ENCODE assay signal across 10 cellular contexts in genomic region chrX:150848914-150849365, GRCh38. TPM values are rescaled to one million over a fixed set of nuclear protein-coding genes. Genes with fewer than 3 reads are reported as not detected.
DNase-seq lines count a peak whose midpoint lies in the region; ATAC-seq, FAIRE-seq and TF ChIP-seq lines count a peak whose summit lies in the region.
"Had no signal": no experiment of that assay in that cellular context is flagged by ENCODE, and none has a peak within 500 bp of the region (broad histone marks: within the 10 kb centered on the region; RNA-seq: fewer than 3 reads in every experiment).

No MANE protein-coding gene starts in this region.

- ATAC-seq in A549 (peak; percentile 94 to 95), HG02884 (IDR thresholded peaks at IDR 0.05; ENCODE audit: unreplicated experiment) (peak; percentile 22)

- H3K9me3 ChIP-seq in A549 (no peaks in the 10 kb centered on the region), colonic mucosa (no peaks in the 10 kb centered on the region)
- H3K9me3 ChIP-seq: BE2C had no signal

- peak; percentile 93 to 97; a peak in 4 of 5 replicates for TF ChIP-seq EP300 in A549 (IDR thresholded peaks at IDR 0.05)

- 7% methylated on average over 5 of the region's 9 CpGs for WGBS in A549 (ENCODE audit: missing lambda C conversion rate)

- no peak; a peak in 3 of 5 replicates for TF ChIP-seq RAD21 in A549 (conservative IDR thresholded peaks at IDR 0.05 in 1 of 2, IDR thresholded peaks at IDR 0.05 in 1 of 2)

- H3K4me2 ChIP-seq in A549: peak overlapping the region; percentile 74

- peak overlapping the region; percentile 96 to 97 for H3K27ac ChIP-seq in A549
- H3K27ac ChIP-seq in colonic mucosa: no peak overlapping the region

- TF ChIP-seq POLR2A in A549 (IDR thresholded peaks at IDR 0.05; ENCODE audit: low read length): no peak

- CTCF ChIA-PET in A549 (lab: Yijun Ruan, JAX): interaction anchor here (1.4 kb wide), 1 partner anchor 77 kb away, joined by 3 read pairs; no protein-coding TSS in a partner anchor

- DNase-seq in A549 (ENCODE audit: low read depth in 1 of 2, low spot score in 1 of 2) (peak; percentile 62 to 97), NCI-H460 (ENCODE audit: extremely low read depth, low read depth) (peak; percentile 49), colonic mucosa (peak; percentile 36), amygdala (lab: John Stamatoyannopoulos, UW) (no peak), ACHN (no peak), foreskin fibroblast (no peak)
- no peak for DNase-seq in stimulated activated naive CD4-positive, alpha-beta T cell treated with Interleukin-2 at 50 U/mL for 16 hours (lab: John Stamatoyannopoulos, UW)
- DNase-seq: activated naive CD4-positive, alpha-beta T cell treated with Interleukin-2 at 50 U/mL for 16 hours; BE2C had no signal

- POLR2A ChIA-PET in A549 (lab: Yijun Ruan, JAX): interaction anchor here (1.2 kb wide), 1 partner anchor 909 kb away, joined by 3 read pairs; no protein-coding TSS in a partner anchor

- H3K4me1 ChIP-seq in A549 (peaks cover 66% of the 10 kb centered on the region), colonic mucosa (no peaks in the 10 kb centered on the region)
- H3K4me1 ChIP-seq: BE2C had no signal

- TF ChIP-seq CTCF in A549 (IDR thresholded peaks at IDR 0.05) (no peak), colonic mucosa (IDR thresholded peaks at IDR 0.05) (no peak), foreskin fibroblast (IDR thresholded peaks at IDR 0.05; ENCODE audit: low read depth, low read length) (no peak)

- H3K4me3 ChIP-seq in A549 (no peak overlapping the region), colonic mucosa (no peak overlapping the region), foreskin fibroblast (ENCODE audit: low read depth in 1 of 2, low read length in 2 of 2) (no peak overlapping the region)

- no peaks in the 10 kb centered on the region for H3K27me3 ChIP-seq in colonic mucosa
- H3K27me3 ChIP-seq: BE2C had no signal

- in situ Hi-C loops in ACHN (cut with HindIII; ENCODE audit: low pct_ligation_motif_present, low pct_unique_long_range_greater_than_20kb, low sequenced_read_pairs): no loop called here

- H3K9ac ChIP-seq in colonic mucosa (ENCODE audit: low read depth in 2 of 2, low read length in 2 of 2): no peak overlapping the region

- intact Hi-C loops in colonic mucosa (cut with DNase I): no loop called here

- no peaks in the 10 kb centered on the region for H3K36me3 ChIP-seq in colonic mucosa
- H3K36me3 ChIP-seq: BE2C had no signal

- peak; percentile 100 for FAIRE-seq in A549 (lab: Jason Lieb, UNC)

TF ChIP-seq in A549, 52 proteins besides CTCF, POLR2A, EP300 and RAD21 (continues in another document):
- TF ChIP-seq TFCP2L1 (CRISPR knock-in tag; IDR thresholded peaks at IDR 0.05): no peak
- TF ChIP-seq SMC3 (IDR thresholded peaks at IDR 0.05): peak; percentile 33; the same call in 2 of the 3 replicates
- TF ChIP-seq HOXB5 (CRISPR knock-in tag; IDR thresholded peaks at IDR 0.05): peak; percentile 68; the same call in 1 of the 2 replicates
- TF ChIP-seq CBX2 (IDR thresholded peaks at IDR 0.05; ENCODE audit: borderline replicate concordance, low read depth): no peak
- TF ChIP-seq KDM5A (IDR thresholded peaks at IDR 0.05): no peak
- peak; percentile 98 for TF ChIP-seq ATOH8 (CRISPR knock-in tag; IDR thresholded peaks at IDR 0.05; ENCODE audit: low read depth)
- TF ChIP-seq CBX8 (IDR thresholded peaks at IDR 0.05): no peak
- TF ChIP-seq CEBPB (IDR thresholded peaks at IDR 0.05): peak; percentile 94 to 96
- no peak for TF ChIP-seq RNF2 (IDR thresholded peaks at IDR 0.05; ENCODE audit: borderline replicate concordance, low read depth)
- TF ChIP-seq ELK1 (IDR thresholded peaks at IDR 0.05; ENCODE audit: low read depth, low read length): no peak
- TF ChIP-seq FOXS1 (CRISPR knock-in tag; IDR thresholded peaks at IDR 0.05): peak; percentile 78; the same call in 1 of the 2 replicates
- TF ChIP-seq RCOR1 (IDR thresholded peaks at IDR 0.05; ENCODE audit: low read depth, low read length): no peak
- no peak for TF ChIP-seq TP53 (CRISPR knock-in tag; IDR thresholded peaks at IDR 0.05)
- TF ChIP-seq HOXB13 (CRISPR knock-in tag; IDR thresholded peaks at IDR 0.05; ENCODE audit: low read depth): peak; percentile 86
- TF ChIP-seq FOSB (CRISPR knock-in tag; IDR thresholded peaks at IDR 0.05): peak; percentile 59; the same call in 1 of the 2 replicates
- TF ChIP-seq PBX3 (IDR thresholded peaks at IDR 0.05): peak; percentile 83
- TF ChIP-seq ZSCAN20 (CRISPR knock-in tag; IDR thresholded peaks at IDR 0.05): no peak
- peak; percentile 62; the same call in 1 of the 2 replicates for TF ChIP-seq NFE2L2 (conservative IDR thresholded peaks at IDR 0.05; ENCODE audit: low read length)
- no peak for TF ChIP-seq POLR2AphosphoS2 (conservative IDR thresholded peaks at IDR 0.05; ENCODE audit: low read length)
- no peak for TF ChIP-seq ZNF302 (CRISPR knock-in tag; IDR thresholded peaks at IDR 0.05)
- no peak for TF ChIP-seq CHD2 (IDR thresholded peaks at IDR 0.05; ENCODE audit: low read length, partially characterized antibody)
- TF ChIP-seq MAX (IDR thresholded peaks at IDR 0.05): peak; percentile 92
- TF ChIP-seq SREBF2 (IDR thresholded peaks at IDR 0.05): no peak
- no peak for TF ChIP-seq KDM1A (IDR thresholded peaks at IDR 0.05; ENCODE audit: low read depth)
- peak; percentile 80 for TF ChIP-seq HOXA7 (CRISPR knock-in tag; IDR thresholded peaks at IDR 0.05)
- TF ChIP-seq RARB (CRISPR knock-in tag; IDR thresholded peaks at IDR 0.05): peak; percentile 85
- TF ChIP-seq MAFK (IDR thresholded peaks at IDR 0.05; ENCODE audit: partially characterized antibody): peak; percentile 95
- no peak for TF ChIP-seq MAZ (IDR thresholded peaks at IDR 0.05; ENCODE audit: borderline replicate concordance, low read depth, low read length)
- TF ChIP-seq FOSL2 (IDR thresholded peaks at IDR 0.05): peak; percentile 65
- peak; percentile 89 for TF ChIP-seq FOSL2 (CRISPR knock-in tag; IDR thresholded peaks at IDR 0.05)
- TF ChIP-seq E2F6 (IDR thresholded peaks at IDR 0.05; ENCODE audit: borderline replicate concordance, low read depth): 0 out of 2 replicates have a peak, but pooled peaks have one; percentile 21
- TF ChIP-seq PHF8 (IDR thresholded peaks at IDR 0.05; ENCODE audit: borderline replicate concordance, low read depth): no peak

RNA-seq across cellular contexts. Expression of gene CD99L2, which starts 49.5 kb away (rescaled TPM):
- polyA plus RNA-seq in A549 (2011; rRNA removed) (65.3 and 66.5 TPM in 2 replicates), A549 (2017; fragmentation: RNase III; extraction: RNeasy Plus Mini Kit Qiagen cat#74134 plus additional on column Dnase treatment) (41.8 to 58.3 TPM (median 50.5 TPM) in 3 replicates)
- 42.4 and 52.0 TPM in 2 replicates for polyA plus RNA-seq in A549 (2012; cell fraction: cytosol; rRNA removed)
- polyA plus RNA-seq in A549 (2012; cell fraction: nucleus; rRNA removed): 65.3 and 66.7 TPM in 2 replicates
- polyA minus RNA-seq in A549 (2011; rRNA and poly(A)+ RNA removed): 67.2 and 68.7 TPM in 2 replicates
- total RNA-seq in NCI-H460 (2014; rRNA removed; shearing (Covaris generic)): 30.8 and 33.3 TPM in 2 replicates
- polyA plus RNA-seq in NCI-H460 (2014; cell fraction: nucleus; rRNA removed): 66.0 and 66.5 TPM in 2 replicates
- 10 to 100 TPM; 12.3 to 15.4 TPM for total RNA-seq in colonic mucosa

Comparison
In these comparisons a context has a peak if more than half of its experiments do, and no peak if none do; other contexts are left out.
1. DNase-seq: peak in A549 (2 of 2), NCI-H460 (single experiment) and colonic mucosa (single experiment); none in amygdala (0 of 56), ACHN (single experiment), foreskin fibroblast (0 of 2) and stimulated activated naive CD4-positive, alpha-beta T cell treated with Interleukin-2 at 50 U/mL for 16 hours (single experiment).